11 cellular contexts compared by ENCODE assay signal in genomic region chr20:57211949-57212889, GRCh38. TPM values are rescaled to one million over a fixed set of nuclear protein-coding genes. Genes with fewer than 3 reads are reported as not detected.
A peak's percentile ranks its signal among the peaks of the same experiment; 100 is the strongest.
DNase-seq lines count a peak whose midpoint lies in the region; ATAC-seq and TF ChIP-seq lines count a peak whose summit lies in the region.
"Had no signal": no experiment of that assay in that cellular context is flagged by ENCODE, and none has a peak within 500 bp of the region (broad histone marks: within the 10 kb centered on the region; RNA-seq: fewer than 3 reads in every experiment).

No MANE protein-coding gene starts in this region.

- no peak for TF ChIP-seq POLR2A in uterus (IDR thresholded peaks at IDR 0.05)

- DNase-seq in NCI-H2196 (lab: John Stamatoyannopoulos, UW; ENCODE audit: unreplicated experiment), result peak; percentile 15
- no peak for DNase-seq in NCI-H2196 treated with DMSO at 0.1 percent for 48 hours (lab: John Stamatoyannopoulos, UW; ENCODE audit: unreplicated experiment)
- peak; percentile 43 to 61 for DNase-seq in cardiac fibroblast (ENCODE audit: low read depth in 2 of 2)
- peak; percentile 91 for DNase-seq in kidney glomerular epithelial cell (lab: John Stamatoyannopoulos, UW)
- DNase-seq in uterus, result peak; percentile 68 to 73
- DNase-seq in CD4-positive, alpha-beta T cell, result no peak
- DNase-seq in NCI-H524 (lab: John Stamatoyannopoulos, UW), result no peak
- DNase-seq in activated effector memory CD4-positive, alpha-beta T cell treated with Interleukin-2 at 50 U/mL for 16 hours, result no peak
- DNase-seq: activated CD8-positive, alpha-beta memory T cell treated with anti-CD3 and anti-CD28 coated beads, Interleukin-2, amount 50 U/mL, for 48 hours had no signal

- no peaks in the 10 kb centered on the region for H3K36me3 ChIP-seq in uterus

- CTCF ChIA-PET in CD4-positive, alpha-beta T cell (lab: Charles Lee), result no interaction called here

- H3K4me3 Mint-ChIP-seq in CD4-positive, alpha-beta T cell, result no peak overlapping the region
- H3K4me3 Mint-ChIP-seq: B cell had no signal

- TF ChIP-seq CTCF in cardiac fibroblast (IDR thresholded peaks at IDR 0.05; ENCODE audit: low read depth, low read length) (no peak), uterus (IDR thresholded peaks at IDR 0.05) (no peak)
- TF ChIP-seq CTCF in CD4-positive, alpha-beta T cell (IDR thresholded peaks at IDR 0.05), result no peak

- peaks cover 0 to 7% of the 10 kb centered on the region in 2 donors for H3K4me1 ChIP-seq in uterus

- ATAC-seq in CD4-positive, alpha-beta T cell (ENCODE audit: poor library complexity), result no peak

- H3K9me3 Mint-ChIP-seq in CD4-positive, alpha-beta T cell, result no peaks in the 10 kb centered on the region

- H3K27me3 Mint-ChIP-seq in CD4-positive, alpha-beta T cell, result peaks cover 29% of the 10 kb centered on the region

- no peaks in the 10 kb centered on the region for H3K36me3 Mint-ChIP-seq in CD4-positive, alpha-beta T cell (ENCODE audit: low read depth)

- no peaks in the 10 kb centered on the region for H3K4me1 Mint-ChIP-seq in CD4-positive, alpha-beta T cell (ENCODE audit: low read depth)
- H3K4me1 Mint-ChIP-seq: B cell had no signal

- H3K27ac ChIP-seq in uterus, result peak overlapping the region in 1 of 2 donors; percentile 37
- H3K27ac ChIP-seq in CD4-positive, alpha-beta T cell (ENCODE audit: low read depth, low read length), result no peak overlapping the region

- H3K9me3 ChIP-seq in uterus, result no peaks in the 10 kb centered on the region
- no peaks in the 10 kb centered on the region for H3K9me3 ChIP-seq in CD4-positive, alpha-beta T cell (ENCODE audit: control insufficient read depth, low read length)

- no peak overlapping the region for H3K27ac Mint-ChIP-seq in CD4-positive, alpha-beta T cell
- H3K27ac Mint-ChIP-seq: B cell had no signal

- H3K4me3 ChIP-seq in cardiac fibroblast (replicated peaks in 1 of 2; ENCODE audit: low read depth in 2 of 2, low read length in 2 of 2) (no peak overlapping the region), uterus (no peak overlapping the region)
- H3K4me3 ChIP-seq: skin epidermis had no signal

- intact Hi-C loops in uterus (cut with DNase I; ENCODE audit: low total_unique reads), result no loop called here
- intact Hi-C loops in CD4-positive, alpha-beta T cell (cut with DNase I, micrococcal nuclease), result no loop called here

- POLR2A ChIA-PET in CD4-positive, alpha-beta T cell (lab: Charles Lee), result no interaction called here

- no peaks in the 10 kb centered on the region for H3K27me3 ChIP-seq in uterus
- H3K27me3 ChIP-seq in CD4-positive, alpha-beta T cell (ENCODE audit: control insufficient read depth, insufficient read depth, low read length), result no peaks in the 10 kb centered on the region

RNA-seq across cellular contexts. Expression of gene BMP7, which starts 54.2 kb away (rescaled TPM):
- 10 to 100 TPM in 1 of 4 donors, under 1 TPM in 3; under 0.01 to 13.3 (median 0.36) TPM for total RNA-seq in uterus
- not detected for total RNA-seq in CD4-positive, alpha-beta T cell
- total RNA-seq: B cell had no signal

Comparison
In these comparisons a context has a peak if more than half of its experiments do, and no peak if none do; other contexts are left out.
1. DNase-seq: peak in NCI-H2196 (single experiment), cardiac fibroblast (2 of 2), kidney glomerular epithelial cell (single experiment) and uterus (2 of 2); none in NCI-H2196 treated with DMSO at 0.1 percent for 48 hours (single experiment), CD4-positive, alpha-beta T cell (0 of 10), NCI-H524 (0 of 2) and activated effector memory CD4-positive, alpha-beta T cell treated with Interleukin-2 at 50 U/mL for 16 hours (single experiment).